In the genomic region with DNA sequence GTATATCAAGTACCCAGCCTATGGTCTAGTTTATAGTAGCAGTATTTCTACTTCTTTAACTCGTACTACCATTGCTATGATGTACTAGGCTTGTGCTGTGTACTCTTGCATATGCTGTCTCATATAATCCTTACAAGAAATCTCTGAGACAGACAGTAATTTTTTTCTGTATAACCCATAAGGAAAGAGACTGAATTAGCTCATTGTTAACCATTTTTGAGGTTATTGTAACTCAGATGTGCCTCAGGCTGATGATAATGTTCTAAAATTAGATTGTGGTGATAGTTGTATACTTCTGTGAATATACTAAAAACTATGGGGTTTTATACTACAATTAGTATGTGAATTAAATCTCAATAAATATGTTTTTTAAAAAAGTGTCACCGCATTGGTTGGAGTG, we compare ENCODE assay signal across 17 cellular contexts.
"Had no signal": no experiment of that assay in that cellular context is flagged by ENCODE, and none has a peak within 500 bp of the region (broad histone marks: within the 10 kb centered on the region; RNA-seq: fewer than 3 reads in every experiment).

No MANE protein-coding gene starts in this region.

- H3K9me3 ChIP-seq: gastrocnemius medialis, lower lobe of right lung, spleen, tibial artery had no signal

- DNase-seq: activated CD4-positive, alpha-beta T cell treated with anti-CD3 and anti-CD28 coated beads, Interleukin-2, amount 50 U/mL, for 4 hours; aorta; cortex of kidney; gastrocnemius medialis; head of caudate nucleus; lower lobe of right lung; nucleus accumbens; posterior cingulate gyrus; spleen; stimulated activated CD4-positive, alpha-beta T cell treated with anti-CD3 and anti-CD28 coated beads, Interleukin-4, amount 100 ng/mL, for 4 hours; tibial artery had no signal

- H3K4me1 ChIP-seq: lower lobe of right lung had no signal

- ATAC-seq: gastrocnemius medialis; lower lobe of right lung; stimulated activated memory B cell treated with anti-CD40 and anti-IgM and Interleukin-4, amounts not matched to agents 10 μg/mL and 1 μg/mL and 100 μg/mL, for 72 hours had no signal

- H3K36me3 ChIP-seq: gastrocnemius medialis, lower lobe of right lung, tibial artery had no signal

- FAIRE-seq: endometrium, keratinocyte, urothelium cell line had no signal

- H3K9me3 Mint-ChIP-seq: activated T-helper 1 cell treated with anti-CD3 and anti-CD28 coated beads, Interleukin-12 subunit alpha, Interleukin-12 subunit beta, Interleukin-2, Interleukin-4 antibody, amounts not matched to agents 30 ng/mL and 10 ng/mL and 1 ng/mL, durations not matched to agents 14 hours and 24 hours and 36 hours; nephron; stimulated activated memory B cell treated with anti-CD40 and anti-IgM and Interleukin-4, amounts not matched to agents 10 μg/mL and 1 μg/mL and 100 μg/mL, for 72 hours had no signal

- H3K27me3 Mint-ChIP-seq: stimulated activated memory B cell treated with anti-CD40 and anti-IgM and Interleukin-4, amounts not matched to agents 10 μg/mL and 1 μg/mL and 100 μg/mL, for 72 hours had no signal

- H3K27ac ChIP-seq: lower lobe of right lung, spleen, tibial artery had no signal

- H3K4me3 Mint-ChIP-seq: activated T-helper 1 cell treated with anti-CD3 and anti-CD28 coated beads, Interleukin-12 subunit alpha, Interleukin-12 subunit beta, Interleukin-2, Interleukin-4 antibody, amounts not matched to agents 30 ng/mL and 10 ng/mL and 1 ng/mL, durations not matched to agents 14 hours and 24 hours and 36 hours; nephron; stimulated activated memory B cell treated with anti-CD40 and anti-IgM and Interleukin-4, amounts not matched to agents 10 μg/mL and 1 μg/mL and 100 μg/mL, for 72 hours had no signal

- H3K4me3 ChIP-seq: gastrocnemius medialis, lower lobe of right lung, spleen, tibial artery had no signal

- H3K27me3 ChIP-seq: gastrocnemius medialis, spleen, tibial artery had no signal

- H3K27ac Mint-ChIP-seq: activated T-helper 1 cell treated with anti-CD3 and anti-CD28 coated beads, Interleukin-12 subunit alpha, Interleukin-12 subunit beta, Interleukin-2, Interleukin-4 antibody, amounts not matched to agents 30 ng/mL and 10 ng/mL and 1 ng/mL, durations not matched to agents 14 hours and 24 hours and 36 hours; nephron; stimulated activated memory B cell treated with anti-CD40 and anti-IgM and Interleukin-4, amounts not matched to agents 10 μg/mL and 1 μg/mL and 100 μg/mL, for 72 hours had no signal
